In the genomic region with DNA sequence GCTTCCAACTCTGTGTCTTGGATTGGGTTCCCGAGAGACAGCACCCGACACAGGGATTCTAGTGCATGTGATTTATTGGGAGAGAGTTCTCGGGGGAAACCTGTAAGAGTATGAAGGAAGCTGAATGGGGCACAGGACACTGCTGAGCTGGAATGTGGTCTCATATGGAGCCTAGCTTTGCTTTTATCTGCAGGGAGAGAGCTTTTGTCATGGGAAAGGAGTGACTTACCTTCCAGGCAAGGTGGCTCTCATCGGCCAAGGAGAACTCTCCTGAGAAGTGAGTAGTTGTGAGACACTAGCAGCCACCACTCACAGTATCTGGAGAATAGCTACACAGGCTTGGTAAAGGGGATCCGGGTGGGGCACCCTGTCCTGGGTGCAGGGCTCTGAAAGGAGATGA, we compare ENCODE assay signal across 24 cellular contexts.
"Had no signal": no experiment of that assay in that cellular context is flagged by ENCODE, and none has a peak within 500 bp of the region (broad histone marks: within the 10 kb centered on the region; RNA-seq: fewer than 3 reads in every experiment).

No MANE protein-coding gene starts in this region.

- H3K36me3 ChIP-seq: breast epithelium, esophagus squamous epithelium had no signal

- DNase-seq: activated CD4-positive, alpha-beta memory T cell treated with anti-CD3 and anti-CD28 coated beads for 36 hours; activated CD4-positive, alpha-beta T cell treated with anti-CD3 and anti-CD28 coated beads for 48 hours; activated gamma-delta T cell treated with Interleukin-2 at 50 U/mL for 16 hours; activated naive CD4-positive, alpha-beta T cell treated with anti-CD3 and anti-CD28 coated beads, Interleukin-2, amount 50 U/mL, for 16 hours; activated T-cell treated with anti-CD3 and anti-CD28 coated beads, Interleukin-2, amount 50 U/mL, for 4 hours; amniotic stem cell; central memory CD4-positive, alpha-beta T cell; esophagus squamous epithelium; immature natural killer cell; natural killer cell; retina; stimulated activated CD4-positive, alpha-beta T cell treated with anti-CD3 and anti-CD28 coated beads, Interleukin-12 subunit alpha, Interleukin-12 subunit beta, amount 100 ng/mL, for 4 hours; stimulated activated CD4-positive, alpha-beta T cell treated with anti-CD3 and anti-CD28 coated beads, Interleukin-4, amount 100 ng/mL, for 1 hour; stimulated activated naive CD8-positive, alpha-beta T cell treated with anti-CD3 and anti-CD28 coated beads, Interleukin-15, Interleukin-2, amounts not matched to agents 100 U/mL and 50 U/mL, for 24 hours; testis; trophoblast cell had no signal

- H3K27ac Mint-ChIP-seq: activated CD4-positive, alpha-beta memory T cell treated with anti-CD3 and anti-CD28 coated beads for 36 hours; activated T-helper 17 cell treated with anti-CD3 and anti-CD28 coated beads, Interleukin-2, amount 50 U/mL, for 72 hours; dendritic cell treated with granulocyte-macrophage colony-stimulating factor and Interleukin-4, amounts not matched to agents 40 ng/mL and 50 ng/mL, for 4 days; immature natural killer cell; natural killer cell had no signal

- H3K27ac ChIP-seq: breast epithelium, epithelial cell of prostate, esophagus squamous epithelium, skin epidermis, testis, VCaP had no signal

- H3K4me3 ChIP-seq: breast epithelium, esophagus squamous epithelium, skin epidermis, testis had no signal

- H3K9me3 Mint-ChIP-seq: activated CD4-positive, alpha-beta memory T cell treated with anti-CD3 and anti-CD28 coated beads for 36 hours; activated T-cell treated with anti-CD3 and anti-CD28 coated beads, Interleukin-2, amount 50 U/mL, for 4 hours; activated T-helper 17 cell treated with anti-CD3 and anti-CD28 coated beads, Interleukin-2, amount 50 U/mL, for 72 hours; dendritic cell treated with granulocyte-macrophage colony-stimulating factor and Interleukin-4, amounts not matched to agents 40 ng/mL and 50 ng/mL, for 4 days had no signal

- H3K4me1 Mint-ChIP-seq: activated T-helper 17 cell treated with anti-CD3 and anti-CD28 coated beads, Interleukin-2, amount 50 U/mL, for 72 hours; immature natural killer cell; natural killer cell had no signal

- H3K36me3 Mint-ChIP-seq: activated CD4-positive, alpha-beta memory T cell treated with anti-CD3 and anti-CD28 coated beads for 36 hours; immature natural killer cell; natural killer cell had no signal

- ATAC-seq: activated CD4-positive, CD25-positive, alpha-beta regulatory T cell treated with anti-CD3 and anti-CD28 coated beads, Interleukin-2, amount 50 U/mL, for 24 hours; activated T-cell treated with anti-CD3 and anti-CD28 coated beads, Interleukin-2, amount 50 U/mL, for 4 hours; activated T-helper 17 cell treated with anti-CD3 and anti-CD28 coated beads, Interleukin-2, amount 50 U/mL, for 72 hours; natural killer cell; sciatic nerve; stimulated activated naive CD8-positive, alpha-beta T cell treated with anti-CD3 and anti-CD28 coated beads, Interleukin-15, Interleukin-2, amounts not matched to agents 100 U/mL and 50 U/mL, for 24 hours had no signal

- H3K4me3 Mint-ChIP-seq: activated CD4-positive, alpha-beta memory T cell treated with anti-CD3 and anti-CD28 coated beads for 36 hours; activated T-cell treated with anti-CD3 and anti-CD28 coated beads, Interleukin-2, amount 50 U/mL, for 4 hours; activated T-helper 17 cell treated with anti-CD3 and anti-CD28 coated beads, Interleukin-2, amount 50 U/mL, for 72 hours; dendritic cell treated with granulocyte-macrophage colony-stimulating factor and Interleukin-4, amounts not matched to agents 40 ng/mL and 50 ng/mL, for 4 days; immature natural killer cell; natural killer cell had no signal

- H3K27me3 ChIP-seq: esophagus squamous epithelium, testis had no signal

- H3K9me3 ChIP-seq: breast epithelium, esophagus squamous epithelium, testis had no signal

- H3K4me1 ChIP-seq: breast epithelium, testis had no signal
